26 cellular contexts compared by ENCODE assay signal in the genomic region with DNA sequence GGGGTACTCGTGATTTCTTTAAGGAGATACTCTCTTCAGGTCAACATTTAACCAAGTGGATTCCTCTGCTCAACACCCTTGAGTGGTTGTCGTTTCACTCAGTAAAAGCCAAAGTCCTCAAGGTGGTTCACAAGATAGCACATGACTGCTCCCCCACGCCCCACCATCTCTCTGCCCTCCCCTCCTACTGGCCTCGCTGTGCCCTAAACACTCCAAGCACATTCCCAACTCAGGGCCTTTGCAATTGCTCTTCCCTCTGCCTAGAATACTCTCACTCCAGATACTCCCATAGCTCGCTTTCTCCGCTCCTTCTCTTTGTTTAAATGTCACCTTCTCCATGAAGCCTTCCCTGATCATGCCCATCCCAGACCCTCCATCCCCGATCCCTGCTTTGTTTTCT.
DNase-seq lines count a peak whose midpoint lies in the region; ATAC-seq and TF ChIP-seq lines count a peak whose summit lies in the region.
"Had no signal": no experiment of that assay in that cellular context is flagged by ENCODE, and none has a peak within 500 bp of the region (broad histone marks: within the 10 kb centered on the region; RNA-seq: fewer than 3 reads in every experiment).

No MANE protein-coding gene starts in this region.

- TF ChIP-seq POLR2A in thyroid gland (IDR thresholded peaks at IDR 0.05) = no peak

- H3K27ac Mint-ChIP-seq in CD14-positive monocyte = no peak overlapping the region
- no peak overlapping the region for H3K27ac Mint-ChIP-seq in activated naive CD4-positive, alpha-beta T cell treated with anti-CD3 and anti-CD28 coated beads for 36 hours
- H3K27ac Mint-ChIP-seq: activated B cell treated with CpG ODN at 0.5 μM for 24 hours; activated naive CD4-positive, alpha-beta T cell treated with anti-CD3 and anti-CD28 coated beads, Interleukin-2, amount 10 ng/mL, durations not matched to agents 7 days and 5 days; stimulated activated memory B cell treated with anti-CD40 and anti-IgM and Interleukin-4, amounts not matched to agents 10 μg/mL and 1 μg/mL and 100 μg/mL, for 72 hours had no signal

- no peaks in the 10 kb centered on the region for H3K79me2 ChIP-seq in PC-9 (ENCODE audit: low read depth)

- peaks cover 1 to 6% (median 4%) of the 10 kb centered on the region in 3 donors for H3K27me3 Mint-ChIP-seq in CD14-positive monocyte (ENCODE audit: low read depth in 3 of 3)
- H3K27me3 Mint-ChIP-seq in activated naive CD4-positive, alpha-beta T cell treated with anti-CD3 and anti-CD28 coated beads for 36 hours (ENCODE audit: low read depth) = peaks cover 21% of the 10 kb centered on the region

- no peak overlapping the region for H2AFZ ChIP-seq in PC-9
- H2AFZ ChIP-seq: parathyroid adenoma had no signal

- H3K4me3 ChIP-seq in HEK293 (ENCODE audit: low read depth, low read length) = no peak overlapping the region
- no peak overlapping the region for H3K4me3 ChIP-seq in left lung
- no peak overlapping the region for H3K4me3 ChIP-seq in thyroid gland (replicated peaks in 1 of 3)
- no peak overlapping the region for H3K4me3 ChIP-seq in PC-9
- H3K4me3 ChIP-seq: colonic mucosa, Peyer's patch, right lobe of liver, SJCRH30 had no signal

- DNase-seq in Right ventricle myocardium superior (no peak), left lung (peak in 1 of 2 donors; percentile 56), thyroid gland (peak; percentile 70 to 82), PC-9 (no peak), CD14-positive monocyte (ENCODE audit: low spot score) (no peak)
- DNase-seq in activated naive CD4-positive, alpha-beta T cell treated with anti-CD3 and anti-CD28 coated beads for 36 hours = no peak
- DNase-seq: activated B cell treated with CpG ODN at 0.5 μM for 24 hours; activated CD4-positive, alpha-beta T cell treated with anti-CD3 and anti-CD28 coated beads, Interleukin-2, amount 50 U/mL, for 4 hours; activated naive CD4-positive, alpha-beta T cell treated with anti-CD3 and anti-CD28 coated beads, Interleukin-2, amount 10 ng/mL, durations not matched to agents 7 days and 5 days; BE2C; colonic mucosa; effector CD8-positive, alpha-beta T cell; hippocampal formation; IMR-90; left cardiac atrium; midbrain; NCI-H1092; NCI-H187; NCI-H526 treated with DMSO at 0.1 percent for 48 hours; Peyer's patch; right lobe of liver; SJCRH30; stimulated activated CD4-positive, alpha-beta T cell treated with anti-CD3 and anti-CD28 coated beads, Interleukin-4, amount 100 ng/mL, for 4 hours had no signal

- no peak overlapping the region for H3K4me2 ChIP-seq in PC-9

- CTCF ChIA-PET in HEK293 (lab: Yijun Ruan, JAX) = interaction anchor here (1.2 kb wide), 1 partner anchor 72 kb away, joined by 4 read pairs; the partner anchor contains the start of gene FHIP2A
- CTCF ChIA-PET in PC-9 (lab: Charles Lee) = no interaction called here
- CTCF ChIA-PET in activated naive CD4-positive, alpha-beta T cell treated with anti-CD3 and anti-CD28 coated beads for 36 hours (lab: Charles Lee) = no interaction called here

- H3K27ac ChIP-seq in HEK293 (ENCODE audit: extremely low read depth, low read depth, low read length) (no peak overlapping the region), left lung (peak overlapping the region in 1 of 2 donors; percentile 50), thyroid gland (peak overlapping the region; percentile 40 to 85 (median 51)), PC-9 (no peak overlapping the region)
- H3K27ac ChIP-seq: colonic mucosa, parathyroid adenoma, right lobe of liver, SJCRH30 had no signal

- H3K4me3 Mint-ChIP-seq in CD14-positive monocyte = no peak overlapping the region
- no peak overlapping the region for H3K4me3 Mint-ChIP-seq in activated naive CD4-positive, alpha-beta T cell treated with anti-CD3 and anti-CD28 coated beads for 36 hours
- H3K4me3 Mint-ChIP-seq: activated B cell treated with CpG ODN at 0.5 μM for 24 hours; activated naive CD4-positive, alpha-beta T cell treated with anti-CD3 and anti-CD28 coated beads, Interleukin-2, amount 10 ng/mL, durations not matched to agents 7 days and 5 days; stimulated activated memory B cell treated with anti-CD40 and anti-IgM and Interleukin-4, amounts not matched to agents 10 μg/mL and 1 μg/mL and 100 μg/mL, for 72 hours had no signal

- BruUV-seq in PC-9 (replicated peaks; lab: Mats Ljungman, UMichigan) = no TSS peak

- H3K36me3 ChIP-seq in HEK293 (ENCODE audit: control insufficient read depth in 2 of 2, insufficient read depth in 1 of 2, low read length in 2 of 2) (no peaks in the 10 kb centered on the region), left lung (no peaks in the 10 kb centered on the region), thyroid gland (no peaks in the 10 kb centered on the region), PC-9 (ENCODE audit: low read depth) (no peaks in the 10 kb centered on the region)
- H3K36me3 ChIP-seq: BE2C, colonic mucosa, Peyer's patch, right lobe of liver, SJCRH30 had no signal

- POLR2A ChIA-PET in HEK293 (lab: Yijun Ruan, JAX) = interaction anchor here (1.3 kb wide), 1 partner anchor 18 kb away, joined by 4 read pairs; no protein-coding TSS in a partner anchor
- POLR2A ChIA-PET in PC-9 (lab: Charles Lee; ENCODE audit: unreplicated experiment) = interaction anchor here (0.7 kb wide), 1 partner anchor 10 kb away, joined by 9 read pairs; no protein-coding TSS in a partner anchor

- peaks cover 0 to 5% (median 0%) of the 10 kb centered on the region in 7 donors for H3K9me3 Mint-ChIP-seq in CD14-positive monocyte
- H3K9me3 Mint-ChIP-seq in activated naive CD4-positive, alpha-beta T cell treated with anti-CD3 and anti-CD28 coated beads for 36 hours = no peaks in the 10 kb centered on the region
- H3K9me3 Mint-ChIP-seq: activated B cell treated with CpG ODN at 0.5 μM for 24 hours; activated naive CD4-positive, alpha-beta T cell treated with anti-CD3 and anti-CD28 coated beads, Interleukin-2, amount 10 ng/mL, durations not matched to agents 7 days and 5 days had no signal

- H3K9me3 ChIP-seq in HEK293 (ENCODE audit: control insufficient read depth, insufficient read depth, low read depth, low read length) (no peaks in the 10 kb centered on the region), left lung (no peaks in the 10 kb centered on the region), thyroid gland (no peaks in the 10 kb centered on the region), PC-9 (ENCODE audit: insufficient read depth, low read depth) (no peaks in the 10 kb centered on the region)
- H3K9me3 ChIP-seq: BE2C, colonic mucosa, Peyer's patch, right lobe of liver, SJCRH30 had no signal

- H3K9me2 ChIP-seq in PC-9 (ENCODE audit: insufficient read depth) = no peaks in the 10 kb centered on the region

- TF ChIP-seq CTCF in HEK293 (tag by site-specific recombination; IDR thresholded peaks at IDR 0.05) = no peak
- TF ChIP-seq CTCF in left lung (IDR thresholded peaks at IDR 0.05) = no peak
- TF ChIP-seq CTCF in thyroid gland (IDR thresholded peaks at IDR 0.05) = no peak
- TF ChIP-seq CTCF in PC-9 (conservative IDR thresholded peaks at IDR 0.05) = no peak
- TF ChIP-seq CTCF in CD14-positive monocyte (IDR thresholded peaks at IDR 0.05) = no peak

- H3K27me3 ChIP-seq in left lung = peaks cover 0 to 5% of the 10 kb centered on the region in 2 donors
- H3K27me3 ChIP-seq in thyroid gland = no peaks in the 10 kb centered on the region
- no peaks in the 10 kb centered on the region for H3K27me3 ChIP-seq in PC-9 (ENCODE audit: insufficient read depth, low read depth)
- H3K27me3 ChIP-seq: BE2C, colonic mucosa, Peyer's patch, right lobe of liver, SJCRH30 had no signal

- H3K36me3 Mint-ChIP-seq in CD14-positive monocyte = no peaks in the 10 kb centered on the region
- no peaks in the 10 kb centered on the region for H3K36me3 Mint-ChIP-seq in activated naive CD4-positive, alpha-beta T cell treated with anti-CD3 and anti-CD28 coated beads for 36 hours (ENCODE audit: low read depth)
- H3K36me3 Mint-ChIP-seq: activated naive CD4-positive, alpha-beta T cell treated with anti-CD3 and anti-CD28 coated beads, Interleukin-2, amount 10 ng/mL, durations not matched to agents 7 days and 5 days; stimulated activated memory B cell treated with anti-CD40 and anti-IgM and Interleukin-4, amounts not matched to agents 10 μg/mL and 1 μg/mL and 100 μg/mL, for 72 hours had no signal

- H3F3A ChIP-seq in PC-9 (ENCODE audit: insufficient read depth, low read depth) = peaks cover 14% of the 10 kb centered on the region; the same call in 1 of the 2 replicates

- H3K4me1 Mint-ChIP-seq in CD14-positive monocyte = peaks cover 6% of the 10 kb centered on the region
- H3K4me1 Mint-ChIP-seq in activated naive CD4-positive, alpha-beta T cell treated with anti-CD3 and anti-CD28 coated beads for 36 hours (ENCODE audit: low read depth) = no peaks in the 10 kb centered on the region
- H3K4me1 Mint-ChIP-seq: activated B cell treated with CpG ODN at 0.5 μM for 24 hours; activated naive CD4-positive, alpha-beta T cell treated with anti-CD3 and anti-CD28 coated beads, Interleukin-2, amount 10 ng/mL, durations not matched to agents 7 days and 5 days; stimulated activated memory B cell treated with anti-CD40 and anti-IgM and Interleukin-4, amounts not matched to agents 10 μg/mL and 1 μg/mL and 100 μg/mL, for 72 hours had no signal

- ATAC-seq in Right ventricle myocardium superior (ENCODE audit: poor library complexity) (peak; percentile 26), left lung (peak; percentile 91)
- ATAC-seq: stimulated activated memory B cell treated with anti-CD40 and anti-IgM and Interleukin-4, amounts not matched to agents 10 μg/mL and 1 μg/mL and 100 μg/mL, for 72 hours had no signal

- WGBS in thyroid gland, 2 donors = 61 to 62% methylated on average over 7 of the region's 7 CpGs

- intact Hi-C loops in Right ventricle myocardium superior (cut with DNase I) = no loop called here
- intact Hi-C loops in left lung (cut with DNase I) = no loop called here
- intact Hi-C loops in thyroid gland (cut with DNase I) = no loop called here
- intact Hi-C loops in PC-9 (cut with micrococcal nuclease; ENCODE audit: unreplicated experiment) = no loop called here
- intact Hi-C loops in CD14-positive monocyte (cut with micrococcal nuclease) = no loop called here
- intact Hi-C loops in activated naive CD4-positive, alpha-beta T cell treated with anti-CD3 and anti-CD28 coated beads for 36 hours (cut with micrococcal nuclease) = no loop called here

- H4K20me1 ChIP-seq in PC-9 (ENCODE audit: insufficient read depth) = no peaks in the 10 kb centered on the region

- H3K4me1 ChIP-seq in HEK293 (ENCODE audit: control insufficient read depth, insufficient read depth, low read length) (peaks cover 23% of the 10 kb centered on the region), left lung (no peaks in the 10 kb centered on the region), thyroid gland (peaks cover 4 to 15% of the 10 kb centered on the region in 2 donors), PC-9 (replicated peaks; ENCODE audit: insufficient read depth) (peaks cover 16% of the 10 kb centered on the region)
- H3K4me1 ChIP-seq: BE2C, colonic mucosa, SJCRH30 had no signal

TF ChIP-seq in HEK293, 187 proteins besides CTCF, POLR2A, EP300 and RAD21:
- no peak for TF ChIP-seq GLI4 (tag by site-specific recombination; IDR thresholded peaks at IDR 0.05)
- TF ChIP-seq PRDM1 (tag by site-specific recombination; IDR thresholded peaks at IDR 0.05) = peak; percentile 66
TF ChIP-seq in HEK293: peak in this region for 1.

Comparison
In these comparisons a context has a peak if more than half of its experiments do, and no peak if none do; other contexts are left out.
1. H3K27ac ChIP-seq: peak in thyroid gland (3 of 3); none in HEK293 (single experiment) and PC-9 (single experiment).
2. DNase-seq: peak in thyroid gland (2 of 2); none in Right ventricle myocardium superior (single experiment), PC-9 (0 of 2), CD14-positive monocyte (single experiment) and activated naive CD4-positive, alpha-beta T cell treated with anti-CD3 and anti-CD28 coated beads for 36 hours (single experiment).